In the genomic region with DNA sequence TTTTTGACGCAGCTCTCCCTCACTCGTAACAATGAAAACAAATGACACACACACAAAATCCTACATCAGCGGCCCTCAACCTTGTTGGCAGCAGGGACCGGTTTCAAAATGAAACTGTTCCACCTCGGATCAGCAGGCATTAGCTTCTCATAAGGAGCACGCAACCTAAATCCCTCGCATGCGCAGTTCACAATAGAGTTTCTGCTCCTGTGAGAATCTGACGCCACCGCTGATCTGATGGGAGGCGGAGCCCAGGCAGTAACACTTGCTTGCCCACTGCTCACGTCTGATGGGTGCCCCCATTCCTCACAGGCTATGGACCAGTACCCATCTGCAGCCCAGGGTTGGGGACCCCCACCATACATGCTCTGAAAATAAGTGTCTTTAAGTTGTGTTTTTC, we compare ENCODE assay signal across 14 cellular contexts. TPM values are rescaled to one million over a fixed set of nuclear protein-coding genes. Genes with fewer than 3 reads are reported as not detected.
DNase-seq lines count a peak whose midpoint lies in the region; ATAC-seq and TF ChIP-seq lines count a peak whose summit lies in the region.
"Had no signal": no experiment of that assay in that cellular context is flagged by ENCODE, and none has a peak within 500 bp of the region (broad histone marks: within the 10 kb centered on the region; RNA-seq: fewer than 3 reads in every experiment).

No MANE protein-coding gene starts in this region.

- peak overlapping the region; percentile 10 to 89 (median 82) for H3K27ac ChIP-seq in dorsolateral prefrontal cortex
- H3K27ac ChIP-seq in temporal lobe (ENCODE audit: low read depth, low read length), result peak overlapping the region; percentile 22
- H3K27ac ChIP-seq: C4-2B, epithelial cell of prostate, vagina had no signal

- intact Hi-C loops in dorsolateral prefrontal cortex (cut with DNase I), result loop anchor here in 1 of 2 donors (5.0 kb wide), 1 partner anchor 42 kb away; a partner anchor contains a TSS

- no peaks in the 10 kb centered on the region for H3K27me3 ChIP-seq in dorsolateral prefrontal cortex
- H3K27me3 ChIP-seq: vagina had no signal

- no peak for TF ChIP-seq POLR2A in erythroblast (IDR thresholded peaks at IDR 0.05; ENCODE audit: low read length)

- peaks cover 25% of the 10 kb centered on the region for H3K4me1 Mint-ChIP-seq in T-helper 17 cell

- no peak for ATAC-seq in T-helper 17 cell
- ATAC-seq in GM21515 (IDR thresholded peaks at IDR 0.05; ENCODE audit: unreplicated experiment), result no peak

- DNase-seq in T-helper 17 cell (no peak), dorsolateral prefrontal cortex (peak; percentile 35 to 93 (median 84)), nucleus accumbens (lab: John Stamatoyannopoulos, UW) (peak in 54 of 56 donors; percentile 16 to 90 (median 72)), erythroblast (lab: John Stamatoyannopoulos, UW) (no peak), SW 1271 (lab: John Stamatoyannopoulos, UW) (no peak)
- DNase-seq: activated naive CD4-positive, alpha-beta T cell; DND-41; NCI-H1092 treated with DMSO at 0.1 percent for 48 hours; NCI-H345 had no signal

- peak overlapping the region; percentile 1 to 66 (median 48) for H3K4me3 ChIP-seq in dorsolateral prefrontal cortex
- H3K4me3 ChIP-seq: vagina had no signal

- H3K27ac Mint-ChIP-seq in T-helper 17 cell, result peak overlapping the region; percentile 45

- H3K36me3 Mint-ChIP-seq in T-helper 17 cell (ENCODE audit: low read depth), result peaks cover 7% of the 10 kb centered on the region

- H3K4me3 Mint-ChIP-seq in T-helper 17 cell, result no peak overlapping the region

- peak in 3 of 56 donors; percentile 9 to 18 (median 12) for TF ChIP-seq CTCF in dorsolateral prefrontal cortex (IDR thresholded peaks at IDR 0.05 in 54 of 56, conservative IDR thresholded peaks at IDR 0.05 in 2 of 56; ENCODE audit: low read depth in 1 of 56, partially characterized antibody in 56 of 56)

- H3K9me3 ChIP-seq in T-helper 17 cell (ENCODE audit: control insufficient read depth, low read length, poor library complexity, severe bottlenecking), result no peaks in the 10 kb centered on the region
- H3K9me3 ChIP-seq: vagina had no signal

- no peaks in the 10 kb centered on the region for H3K27me3 Mint-ChIP-seq in T-helper 17 cell

RNA-seq across cellular contexts. Expression of a gene that starts 43.4 kb away (rescaled TPM):
- total RNA-seq in T-helper 17 cell, result 10 to 100 TPM; 18.1 to 23.1 TPM
- 10 to 100 TPM in 91 of 120 experiments, 1 to 10 TPM in 29; 4.6 to 21.3 (median 12.8) TPM for total RNA-seq in dorsolateral prefrontal cortex
- total RNA-seq in temporal lobe, result 3.4 TPM

Comparison
In these comparisons a context has a peak if more than half of its experiments do, and no peak if none do; other contexts are left out.
1. DNase-seq: peak in dorsolateral prefrontal cortex (10 of 10) and nucleus accumbens (54 of 56); none in T-helper 17 cell (0 of 3), erythroblast (0 of 2) and SW 1271 (0 of 2).